11 cellular contexts compared by ENCODE assay signal in the genomic region with DNA sequence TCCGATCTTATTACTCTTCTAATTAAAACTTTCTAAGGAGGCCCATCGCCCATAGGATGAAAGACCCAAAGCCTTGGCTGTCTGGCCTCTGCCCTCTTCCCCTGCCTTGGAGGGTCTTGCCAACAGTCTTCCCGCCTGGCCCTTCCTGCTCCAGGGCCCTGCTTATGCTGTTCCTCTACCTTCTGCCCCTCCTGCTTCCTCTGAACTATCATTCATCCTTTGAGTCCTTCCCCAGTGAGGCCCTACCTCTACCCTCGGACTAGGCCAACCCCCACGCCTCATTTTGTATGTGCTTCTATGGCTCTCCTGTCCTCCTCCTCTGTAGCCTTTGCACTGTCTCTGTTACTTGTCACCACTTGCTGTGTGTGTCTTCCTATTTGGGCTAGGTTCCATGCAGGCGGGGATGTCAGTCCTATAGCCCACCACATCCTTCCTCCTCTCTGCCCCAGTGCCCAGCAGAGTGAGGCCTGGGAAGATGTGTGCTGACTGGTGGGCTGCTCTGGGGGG. TPM values are rescaled to one million over a fixed set of nuclear protein-coding genes. Genes with fewer than 3 reads are reported as not detected.
DNase-seq lines count a peak whose midpoint lies in the region; ATAC-seq lines count a peak whose summit lies in the region.
"Had no signal": no experiment of that assay in that cellular context is flagged by ENCODE, and none has a peak within 500 bp of the region (broad histone marks: within the 10 kb centered on the region; RNA-seq: fewer than 3 reads in every experiment).

No MANE protein-coding gene starts in this region.

- H4K20me1 ChIP-seq in BLaER1 treated with 17β-estradiol and CSF1 and Interleukin-3, amounts not matched to agents 10 nM and 100 nM: peaks cover 9 to 67% (median 44%) of the 10 kb centered on the region in 11 experiments; a peak in 20 of 22 replicates

- no peak for ATAC-seq in activated naive CD8-positive, alpha-beta T cell treated with anti-CD3 and anti-CD28 coated beads, Interleukin-2, amount 50 U/mL, for 24 hours
- no peak for ATAC-seq in naive thymus-derived CD8-positive, alpha-beta T cell
- ATAC-seq in HG02571 (IDR thresholded peaks at IDR 0.05; ENCODE audit: unreplicated experiment) (no peak), GM21786 (IDR thresholded peaks at IDR 0.05; ENCODE audit: unreplicated experiment) (no peak), GM19397 (IDR thresholded peaks at IDR 0.05; ENCODE audit: unreplicated experiment) (no peak)

- peak overlapping the region; percentile 68 for H3K27ac Mint-ChIP-seq in activated naive CD8-positive, alpha-beta T cell treated with anti-CD3 and anti-CD28 coated beads, Interleukin-2, amount 50 U/mL, for 24 hours
- H3K27ac Mint-ChIP-seq in naive thymus-derived CD8-positive, alpha-beta T cell: peak overlapping the region; percentile 17 to 95 (median 72)

- peaks cover 23% of the 10 kb centered on the region for H3K4me1 Mint-ChIP-seq in activated naive CD8-positive, alpha-beta T cell treated with anti-CD3 and anti-CD28 coated beads, Interleukin-2, amount 50 U/mL, for 24 hours
- peaks cover 6 to 27% (median 21%) of the 10 kb centered on the region in 4 donors for H3K4me1 Mint-ChIP-seq in naive thymus-derived CD8-positive, alpha-beta T cell

- H3K9me3 ChIP-seq in BLaER1 treated with 17β-estradiol and CSF1 and Interleukin-3, amounts not matched to agents 10 nM and 100 nM (replicated peaks in 1 of 11): no peaks in the 10 kb centered on the region
- no peaks in the 10 kb centered on the region for H3K9me3 ChIP-seq in HUES64 (ENCODE audit: insufficient read depth, low read depth, low read length)
- H3K9me3 ChIP-seq: adrenal gland had no signal

- WGBS in HUES64: 88% methylated on average over 6 of the region's 6 CpGs

- peak overlapping the region in 10 of 11 experiments; percentile 0 to 87 (median 85); a peak in 17 of 22 replicates for H3K9ac ChIP-seq in BLaER1 treated with 17β-estradiol and CSF1 and Interleukin-3, amounts not matched to agents 10 nM and 100 nM
- no peak overlapping the region for H3K9ac ChIP-seq in HUES64 (ENCODE audit: low read depth, low read length)

- H3K4me1 ChIP-seq in BLaER1 treated with 17β-estradiol and CSF1 and Interleukin-3, amounts not matched to agents 10 nM and 100 nM: peaks cover 39 to 57% (median 43%) of the 10 kb centered on the region in 10 experiments
- peaks cover 11% of the 10 kb centered on the region; the same call in 1 of the 2 replicates for H3K4me1 ChIP-seq in HUES64 (ENCODE audit: insufficient read depth, low read length)

- no peaks in the 10 kb centered on the region for H3K27me3 ChIP-seq in BLaER1 treated with 17β-estradiol and CSF1 and Interleukin-3, amounts not matched to agents 10 nM and 100 nM
- H3K27me3 ChIP-seq in HUES64 (ENCODE audit: insufficient read depth, low read length): peaks cover 10% of the 10 kb centered on the region; the same call in 1 of the 2 replicates
- H3K27me3 ChIP-seq: adrenal gland had no signal

- H3K4me2 ChIP-seq in BLaER1 treated with 17β-estradiol and CSF1 and Interleukin-3, amounts not matched to agents 10 nM and 100 nM: peak overlapping the region; percentile 85 to 99 (median 95)

- H3K4me3 ChIP-seq in BLaER1 treated with 17β-estradiol and CSF1 and Interleukin-3, amounts not matched to agents 10 nM and 100 nM: peak overlapping the region in 6 of 10 experiments; percentile 76 to 94 (median 84); a peak in 7 of 20 replicates
- H3K4me3 ChIP-seq in HUES64 (ENCODE audit: low read length): peak overlapping the region; percentile 90; the same call in 1 of the 2 replicates

- no peak for DNase-seq in activated naive CD8-positive, alpha-beta T cell treated with anti-CD3 and anti-CD28 coated beads, Interleukin-2, amount 50 U/mL, for 24 hours
- peak in 1 of 10 donors; percentile 26 for DNase-seq in naive thymus-derived CD8-positive, alpha-beta T cell
- no peak for DNase-seq in NCI-H2196 treated with DMSO at 0.1 percent for 48 hours (lab: John Stamatoyannopoulos, UW; ENCODE audit: unreplicated experiment)
- DNase-seq: MV-4-11, retina had no signal

- no peaks in the 10 kb centered on the region for H3K9me3 Mint-ChIP-seq in activated naive CD8-positive, alpha-beta T cell treated with anti-CD3 and anti-CD28 coated beads, Interleukin-2, amount 50 U/mL, for 24 hours
- no peaks in the 10 kb centered on the region for H3K9me3 Mint-ChIP-seq in naive thymus-derived CD8-positive, alpha-beta T cell

- H3K27me3 Mint-ChIP-seq in activated naive CD8-positive, alpha-beta T cell treated with anti-CD3 and anti-CD28 coated beads, Interleukin-2, amount 50 U/mL, for 24 hours: no peaks in the 10 kb centered on the region
- no peaks in the 10 kb centered on the region for H3K27me3 Mint-ChIP-seq in naive thymus-derived CD8-positive, alpha-beta T cell

- H3K36me3 ChIP-seq in BLaER1 treated with 17β-estradiol and CSF1 and Interleukin-3, amounts not matched to agents 10 nM and 100 nM: peaks cover 21 to 44% (median 38%) of the 10 kb centered on the region in 11 experiments
- H3K36me3 ChIP-seq in HUES64 (ENCODE audit: insufficient read depth, low read length): peaks cover 47% of the 10 kb centered on the region

- peak overlapping the region; percentile 55 for H3K4me3 Mint-ChIP-seq in activated naive CD8-positive, alpha-beta T cell treated with anti-CD3 and anti-CD28 coated beads, Interleukin-2, amount 50 U/mL, for 24 hours
- peak overlapping the region; percentile 44 to 86 (median 71) for H3K4me3 Mint-ChIP-seq in naive thymus-derived CD8-positive, alpha-beta T cell

- H3K36me3 Mint-ChIP-seq in activated naive CD8-positive, alpha-beta T cell treated with anti-CD3 and anti-CD28 coated beads, Interleukin-2, amount 50 U/mL, for 24 hours (ENCODE audit: low read depth): peaks cover 13% of the 10 kb centered on the region
- H3K36me3 Mint-ChIP-seq in naive thymus-derived CD8-positive, alpha-beta T cell: peaks cover 0 to 20% (median 3%) of the 10 kb centered on the region in 3 donors

- POLR2A ChIA-PET in naive thymus-derived CD8-positive, alpha-beta T cell (lab: Charles Lee): no interaction called here

- H3K27ac ChIP-seq in BLaER1 treated with 17β-estradiol and CSF1 and Interleukin-3, amounts not matched to agents 10 nM and 100 nM: peak overlapping the region in 5 of 11 experiments; percentile 4 to 40 (median 12); a peak in 1 of 22 replicates
- no peak overlapping the region for H3K27ac ChIP-seq in HUES64 (ENCODE audit: low read depth, low read length)

RNA-seq across cellular contexts. Expression of a gene that starts 5.4 kb away (rescaled TPM):
- 42.8 TPM for polyA plus RNA-seq in HUES64 (2013, experiment 1 of 2)
- polyA plus RNA-seq in HUES64 (2013, experiment 2 of 2): 38.7 TPM
- 10 to 100 TPM; 16.1 to 16.3 TPM for total RNA-seq in naive thymus-derived CD8-positive, alpha-beta T cell
- polyA plus RNA-seq in naive thymus-derived CD8-positive, alpha-beta T cell: 1 to 10 TPM; 4.4 to 7.9 (median 7.5) TPM

RNA-seq across cellular contexts. Expression of a gene that starts 17.4 kb away (rescaled TPM):
- polyA plus RNA-seq in HUES64 (2013, experiment 1 of 2): 396 TPM
- 471 TPM for polyA plus RNA-seq in HUES64 (2013, experiment 2 of 2)
- 10 to 100 TPM; 78.9 to 87.1 TPM for total RNA-seq in naive thymus-derived CD8-positive, alpha-beta T cell
- 100 to 1,000 TPM in 2 of 3 donors, 10 to 100 TPM in 1; 97.2 to 120 (median 105) TPM for polyA plus RNA-seq in naive thymus-derived CD8-positive, alpha-beta T cell

RNA-seq across cellular contexts. Expression of a gene that starts 24.8 kb away (rescaled TPM):
- polyA plus RNA-seq in HUES64 (2013, experiment 1 of 2): 0.70 TPM
- 1.1 TPM for polyA plus RNA-seq in HUES64 (2013, experiment 2 of 2)
- not detected for total RNA-seq in naive thymus-derived CD8-positive, alpha-beta T cell
- polyA plus RNA-seq in naive thymus-derived CD8-positive, alpha-beta T cell: not detected

RNA-seq across cellular contexts. Expression of a gene that starts 48.8 kb away (rescaled TPM):
- 2.7 TPM for polyA plus RNA-seq in HUES64 (2013, experiment 1 of 2)
- 4.3 TPM for polyA plus RNA-seq in HUES64 (2013, experiment 2 of 2)
- 1 to 10 TPM; 3.9 to 4.1 TPM for total RNA-seq in naive thymus-derived CD8-positive, alpha-beta T cell
- polyA plus RNA-seq in naive thymus-derived CD8-positive, alpha-beta T cell: under 1 TPM in 2 of 3 donors, not detected in 1; 0.20 to 0.51 TPM

RNA-seq across cellular contexts. Expression of a gene that starts 52.8 kb away (rescaled TPM):
- polyA plus RNA-seq in HUES64 (2013, experiment 1 of 2): 54.0 TPM
- 50.2 TPM for polyA plus RNA-seq in HUES64 (2013, experiment 2 of 2)
- 100 to 1,000 TPM; 115 to 134 TPM for total RNA-seq in naive thymus-derived CD8-positive, alpha-beta T cell
- 10 to 100 TPM; 11.3 to 22.6 (median 12.9) TPM for polyA plus RNA-seq in naive thymus-derived CD8-positive, alpha-beta T cell
